ENCODE assay signal across 19 cellular contexts in genomic region chr12:32146074-32146873, GRCh38. TPM values are rescaled to one million over a fixed set of nuclear protein-coding genes. Genes with fewer than 3 reads are reported as not detected.
DNase-seq lines count a peak whose midpoint lies in the region; ATAC-seq and TF ChIP-seq lines count a peak whose summit lies in the region.
"Had no signal": no experiment of that assay in that cellular context is flagged by ENCODE, and none has a peak within 500 bp of the region (broad histone marks: within the 10 kb centered on the region; RNA-seq: fewer than 3 reads in every experiment).

No MANE protein-coding gene starts in this region.

- CTCF ChIA-PET in mammary epithelial cell (lab: Charles Lee; ENCODE audit: low non-redundant PET), result no interaction called here

- H3K36me3 Mint-ChIP-seq in activated T-cell treated with anti-CD3 and anti-CD28 coated beads, Interleukin-2, amount 50 U/mL, for 24 hours (ENCODE audit: low read depth), result peaks cover 13% of the 10 kb centered on the region

- H3K79me2 ChIP-seq in mammary epithelial cell (ENCODE audit: insufficient read depth, low read length), result peaks cover 76% of the 10 kb centered on the region

- no peak overlapping the region for H3K27ac Mint-ChIP-seq in activated T-cell treated with anti-CD3 and anti-CD28 coated beads, Interleukin-2, amount 50 U/mL, for 24 hours
- H3K27ac Mint-ChIP-seq: CD4-positive, alpha-beta memory T cell had no signal

- 71 to 78% methylated on average over 1 to 5 of the region's 5 CpGs for WGBS in transverse colon (ENCODE audit: low coverage in 1 of 2), 2 donors
- 100% methylated on average over 3 of the region's 5 CpGs for WGBS in mammary epithelial cell (ENCODE audit: low coverage, missing lambda C conversion rate)

- TF ChIP-seq CTCF in transverse colon (IDR thresholded peaks at IDR 0.05) (no peak), mammary epithelial cell (conservative IDR thresholded peaks at IDR 0.05 in 1 of 2, IDR thresholded peaks at IDR 0.05 in 1 of 2; ENCODE audit: extremely low read depth in 1 of 2, insufficient read depth in 1 of 2, low read depth in 1 of 2, low read length in 2 of 2) (no peak)

- DNase-seq in myocyte (ENCODE audit: low read depth) (peak; percentile 66), T-helper 1 cell (no peak), transverse colon (no peak), mammary epithelial cell (no peak)
- no peak for DNase-seq in activated T-cell treated with anti-CD3 and anti-CD28 coated beads, Interleukin-2, amount 50 U/mL, for 24 hours
- DNase-seq: activated T-cell treated with anti-CD3 and anti-CD28 coated beads, Interleukin-2, amount 50 U/mL, for 1 hour; anterior cingulate cortex; CD4-positive, alpha-beta memory T cell; effector CD4-positive, alpha-beta T cell; foreskin melanocyte; HCEC 1CT; NCI-H1417; NCI-H524 treated with DMSO at 0.1 percent for 48 hours; SIG-M5 had no signal

- dilution Hi-C loops in mammary epithelial cell (cut with HindIII; ENCODE audit: low sequenced_read_pairs), result no loop called here

- H3K4me1 ChIP-seq in transverse colon, result no peaks in the 10 kb centered on the region
- peaks cover 2% of the 10 kb centered on the region for H3K4me1 ChIP-seq in mammary epithelial cell (ENCODE audit: insufficient read depth, low read length)

- no peak overlapping the region for H3K9ac ChIP-seq in mammary epithelial cell (ENCODE audit: insufficient read depth, low read length)

- H4K20me1 ChIP-seq in mammary epithelial cell (ENCODE audit: insufficient read depth, low read length), result no peaks in the 10 kb centered on the region

- ATAC-seq in GM18867 (IDR thresholded peaks at IDR 0.05; ENCODE audit: unreplicated experiment) (peak; percentile 85), GM21526 (IDR thresholded peaks at IDR 0.05; ENCODE audit: low FRiP score, unreplicated experiment) (peak; percentile 74), HG03196 (IDR thresholded peaks at IDR 0.05; ENCODE audit: unreplicated experiment) (peak; percentile 69)
- ATAC-seq: sciatic nerve had no signal

- H3K36me3 ChIP-seq in transverse colon (no peaks in the 10 kb centered on the region), mammary epithelial cell (ENCODE audit: insufficient read depth, low read length) (no peaks in the 10 kb centered on the region)
- H3K36me3 ChIP-seq: thoracic aorta had no signal

- H3K9me3 ChIP-seq in transverse colon (no peaks in the 10 kb centered on the region), mammary epithelial cell (replicated peaks; ENCODE audit: insufficient read depth, low read length) (no peaks in the 10 kb centered on the region)
- H3K9me3 ChIP-seq: thoracic aorta had no signal

- no peak overlapping the region for H3K4me3 Mint-ChIP-seq in activated T-cell treated with anti-CD3 and anti-CD28 coated beads, Interleukin-2, amount 50 U/mL, for 24 hours

- H3K27me3 ChIP-seq in transverse colon, result no peaks in the 10 kb centered on the region
- H3K27me3 ChIP-seq in mammary epithelial cell (ENCODE audit: insufficient read depth, low read length), result no peaks in the 10 kb centered on the region

- H3K4me3 ChIP-seq in transverse colon (no peak overlapping the region), mammary epithelial cell (replicated peaks in 1 of 3; ENCODE audit: insufficient read depth in 1 of 3, low read depth in 2 of 3, low read length in 3 of 3) (no peak overlapping the region)
- H3K4me3 ChIP-seq: thoracic aorta had no signal

- BruUV-seq in mammary epithelial cell (replicated peaks; lab: Mats Ljungman, UMichigan), result no TSS peak

- no peak overlapping the region for H3K4me2 ChIP-seq in mammary epithelial cell (ENCODE audit: insufficient read depth, low read depth, low read length)

- intact Hi-C loops in transverse colon (cut with DNase I; ENCODE audit: low total_unique reads), result no loop called here
- intact Hi-C loops in mammary epithelial cell (cut with micrococcal nuclease), result no loop called here

- TF ChIP-seq EP300 in transverse colon (IDR thresholded peaks at IDR 0.05; ENCODE audit: low read depth), result no peak

- no peak for TF ChIP-seq POLR2A in transverse colon (IDR thresholded peaks at IDR 0.05)

- H3K27ac ChIP-seq in transverse colon, result no peak overlapping the region
- H3K27ac ChIP-seq in mammary epithelial cell (ENCODE audit: insufficient read depth, low read depth, low read length), result no peak overlapping the region
- H3K27ac ChIP-seq: thoracic aorta had no signal

- no peaks in the 10 kb centered on the region for H3K4me1 Mint-ChIP-seq in activated T-cell treated with anti-CD3 and anti-CD28 coated beads, Interleukin-2, amount 50 U/mL, for 24 hours (ENCODE audit: low read depth)

- no peaks in the 10 kb centered on the region for H3K9me3 Mint-ChIP-seq in activated T-cell treated with anti-CD3 and anti-CD28 coated beads, Interleukin-2, amount 50 U/mL, for 24 hours
- H3K9me3 Mint-ChIP-seq: CD4-positive, alpha-beta memory T cell had no signal

- in situ Hi-C loops in transverse colon (cut with MboI; ENCODE audit: low pct_ligation_motif_present in 1 of 4, low pct_unique_long_range_greater_than_20kb in 1 of 4, low sequenced_read_pairs in 3 of 4) (no loop called here), mammary epithelial cell (cut with MboI; ENCODE audit: low sequenced_read_pairs in 2 of 2) (no loop called here)

- H3K27me3 Mint-ChIP-seq in activated T-cell treated with anti-CD3 and anti-CD28 coated beads, Interleukin-2, amount 50 U/mL, for 24 hours, result no peaks in the 10 kb centered on the region
- H3K27me3 Mint-ChIP-seq: CD4-positive, alpha-beta memory T cell had no signal

- no peak overlapping the region for H2AFZ ChIP-seq in mammary epithelial cell (ENCODE audit: low read depth, low read length)

RNA-seq across cellular contexts. Expression of gene BICD1, which starts 39.6 kb away (rescaled TPM):
- total RNA-seq in myocyte (10.3 and 10.8 TPM in 2 replicates), transverse colon (10 to 100 TPM in 1 of 4 donors, 1 to 10 TPM in 2, under 1 TPM in 1; 0.75 to 27.7 (median 5.2) TPM), mammary epithelial cell (10 to 100 TPM; 36.2 to 42.4 TPM)
- polyA plus RNA-seq in myocyte (2012), result 12.5 TPM
- 9.4 TPM for polyA plus RNA-seq in mammary epithelial cell
- 35.6 TPM for polyA minus RNA-seq in mammary epithelial cell
